Comparison of ENCODE assay signal across 1 cellular context in genomic region chrX:37800762-37801161, GRCh38.
A peak's percentile ranks its signal among the peaks of the same experiment; 100 is the strongest.
TF ChIP-seq lines count a peak whose summit lies in the region.

No MANE protein-coding gene starts in this region.

TF ChIP-seq in K562, 482 proteins besides CTCF, POLR2A, EP300 and RAD21 (continued from another document):
- TF ChIP-seq CEBPB (tag; IDR thresholded peaks at IDR 0.05) (0 out of 2 replicates have a peak, but pooled peaks have one; percentile 31), AFF4 (CRISPR knock-in tag; IDR thresholded peaks at IDR 0.05) (no peak), MAFG (tag; conservative IDR thresholded peaks at IDR 0.05) (0 out of 2 replicates have a peak, but pooled peaks have one; percentile 12), ZNF143 (CRISPR knock-in tag; IDR thresholded peaks at IDR 0.05) (no peak), C11orf30 (IDR thresholded peaks at IDR 0.05; ENCODE audit: low read depth) (peak; percentile 27; the same call in 1 of the 2 replicates), SPI1 (IDR thresholded peaks at IDR 0.05; ENCODE audit: borderline replicate concordance, low read depth, low read length) (peak; percentile 25; the same call in 1 of the 2 replicates), CEBPG (CRISPR knock-in tag; IDR thresholded peaks at IDR 0.05) (no peak), CEBPG (tag; conservative IDR thresholded peaks at IDR 0.05 in 1 of 2, IDR thresholded peaks at IDR 0.05 in 1 of 2) (peak; percentile 9 to 22; a peak in 1 of 4 replicates)
